ENCODE assay signal across 17 cellular contexts in the genomic region with DNA sequence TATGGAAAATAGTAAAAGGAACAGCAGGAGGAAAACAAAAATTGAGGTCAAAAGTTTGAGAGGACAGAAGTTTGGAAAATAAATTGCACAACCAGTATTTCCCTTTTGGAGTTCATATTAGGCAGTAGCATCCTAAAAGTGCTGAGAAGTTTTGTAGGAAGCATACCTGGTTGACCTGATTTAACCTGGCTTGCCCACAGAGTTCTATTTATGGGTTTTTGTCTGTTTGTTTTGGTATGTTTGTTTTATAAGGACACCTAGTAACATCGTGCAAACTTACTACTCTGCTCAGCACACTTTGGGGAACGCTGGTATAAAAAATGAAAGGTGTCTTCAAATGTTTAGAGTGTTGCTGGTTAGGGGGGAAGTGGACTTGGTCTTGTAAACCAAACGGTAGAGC.
"Had no signal": no experiment of that assay in that cellular context is flagged by ENCODE, and none has a peak within 500 bp of the region (broad histone marks: within the 10 kb centered on the region; RNA-seq: fewer than 3 reads in every experiment).

No MANE protein-coding gene starts in this region.

- DNase-seq: activated CD4-positive, alpha-beta T cell treated with anti-CD3 and anti-CD28 coated beads for 48 hours; activated CD8-positive, alpha-beta memory T cell treated with anti-CD3 and anti-CD28 coated beads, Interleukin-2, amount 50 U/mL, for 4 hours; activated CD8-positive, alpha-beta T cell treated with anti-CD3 and anti-CD28 coated beads for 36 hours; activated gamma-delta T cell treated with Interleukin-2 at 50 U/mL for 16 hours; activated naive CD8-positive, alpha-beta T cell treated with anti-CD3 and anti-CD28 coated beads for 36 hours; amygdala; body of pancreas; caudate nucleus; colonic mucosa; foreskin keratinocyte; mammary epithelial cell; pancreas; stimulated activated naive B cell treated with anti-CD40 and anti-IgM and Interleukin-4, amounts not matched to agents 10 μg/mL and 1 μg/mL and 100 μg/mL, for 72 hours; T-helper 2 cell; uterus had no signal

- ATAC-seq: activated CD8-positive, alpha-beta T cell treated with anti-CD3 and anti-CD28 coated beads for 36 hours; body of pancreas; foreskin keratinocyte; pancreas; stimulated activated naive B cell treated with anti-CD40 and anti-IgM and Interleukin-4, amounts not matched to agents 10 μg/mL and 1 μg/mL and 100 μg/mL, for 72 hours; WTC11 had no signal

- H3K4me1 ChIP-seq: body of pancreas, colonic mucosa, pancreas, tibial nerve, uterus had no signal

- H3K36me3 ChIP-seq: colonic mucosa, pancreas, tibial nerve, uterus had no signal

- H3K9me3 ChIP-seq: body of pancreas, colonic mucosa, pancreas, tibial nerve, uterus had no signal

- H3K9me3 Mint-ChIP-seq: activated CD8-positive, alpha-beta T cell treated with anti-CD3 and anti-CD28 coated beads for 36 hours; activated naive CD8-positive, alpha-beta T cell treated with anti-CD3 and anti-CD28 coated beads for 36 hours; WTC11 had no signal

- H3K27me3 Mint-ChIP-seq: stimulated activated naive B cell treated with anti-CD40 and anti-IgM and Interleukin-4, amounts not matched to agents 10 μg/mL and 1 μg/mL and 100 μg/mL, for 72 hours had no signal

- H3K27me3 ChIP-seq: body of pancreas, colonic mucosa, foreskin keratinocyte, pancreas, tibial nerve, uterus had no signal

- H3K27ac ChIP-seq: body of pancreas, colonic mucosa, foreskin keratinocyte, pancreas, tibial nerve, uterus had no signal

- H3K4me1 Mint-ChIP-seq: WTC11 had no signal

- H3K27ac Mint-ChIP-seq: activated naive CD8-positive, alpha-beta T cell treated with anti-CD3 and anti-CD28 coated beads for 36 hours; stimulated activated naive B cell treated with anti-CD40 and anti-IgM and Interleukin-4, amounts not matched to agents 10 μg/mL and 1 μg/mL and 100 μg/mL, for 72 hours; WTC11 had no signal

- H3K4me3 Mint-ChIP-seq: activated CD8-positive, alpha-beta T cell treated with anti-CD3 and anti-CD28 coated beads for 36 hours; activated naive CD8-positive, alpha-beta T cell treated with anti-CD3 and anti-CD28 coated beads for 36 hours; stimulated activated naive B cell treated with anti-CD40 and anti-IgM and Interleukin-4, amounts not matched to agents 10 μg/mL and 1 μg/mL and 100 μg/mL, for 72 hours; WTC11 had no signal

- H3K4me3 ChIP-seq: body of pancreas, colonic mucosa, pancreas, tibial nerve, uterus had no signal

- H3K36me3 Mint-ChIP-seq: activated naive CD8-positive, alpha-beta T cell treated with anti-CD3 and anti-CD28 coated beads for 36 hours; WTC11 had no signal
